Comparison of ENCODE assay signal across 4 cellular contexts in genomic region chr1:205861540-205861939, GRCh38.
"Had no signal": no experiment of that assay in that cellular context is flagged by ENCODE, and none has a peak within 500 bp of the region (broad histone marks: within the 10 kb centered on the region; RNA-seq: fewer than 3 reads in every experiment).

No MANE protein-coding gene starts in this region.

- H3K9me3 ChIP-seq: HAP-1 had no signal

- H3K36me3 ChIP-seq: HAP-1 had no signal

- ATAC-seq: GM23338, HCT116 had no signal

- H3K4me3 ChIP-seq: GM23248, GM23338, HAP-1 had no signal

- H3K27ac ChIP-seq: GM23248 had no signal
